ENCODE assay signal across 10 cellular contexts in genomic region chr11:90135016-90135415, GRCh38. TPM values are rescaled to one million over a fixed set of nuclear protein-coding genes. Genes with fewer than 3 reads are reported as not detected.
DNase-seq lines count a peak whose midpoint lies in the region; ATAC-seq, FAIRE-seq and TF ChIP-seq lines count a peak whose summit lies in the region.
"Had no signal": no experiment of that assay in that cellular context is flagged by ENCODE, and none has a peak within 500 bp of the region (broad histone marks: within the 10 kb centered on the region; RNA-seq: fewer than 3 reads in every experiment).

No MANE protein-coding gene starts in this region.

- H3K4me1 ChIP-seq in CD8-positive, alpha-beta T cell (ENCODE audit: insufficient read depth, low read length): no peaks in the 10 kb centered on the region

- FAIRE-seq in urothelium cell line (lab: Jason Lieb, UNC): no peak
- FAIRE-seq: GM18507 had no signal

- in situ Hi-C loops in KBM-7 (cut with MboI; ENCODE audit: low pct_unique_long_range_greater_than_20kb, low sequenced_read_pairs): no loop called here

- H3K36me3 Mint-ChIP-seq in CD8-positive, alpha-beta T cell: no peaks in the 10 kb centered on the region
- peaks cover 3% of the 10 kb centered on the region for H3K36me3 Mint-ChIP-seq in osteocyte (ENCODE audit: unreplicated experiment)

- H3K27ac ChIP-seq in CD8-positive, alpha-beta T cell (ENCODE audit: low read depth, low read length): no peak overlapping the region

- H3K27ac Mint-ChIP-seq in CD8-positive, alpha-beta T cell: no peak overlapping the region
- H3K27ac Mint-ChIP-seq in osteocyte (ENCODE audit: unreplicated experiment): peak overlapping the region; percentile 62

- no peaks in the 10 kb centered on the region for H3K36me3 ChIP-seq in CD8-positive, alpha-beta T cell (ENCODE audit: insufficient read depth, low read length)

- no peak overlapping the region for H3K4me3 ChIP-seq in CD8-positive, alpha-beta T cell (ENCODE audit: low read depth, low read length)
- peak overlapping the region; percentile 44 for H3K4me3 ChIP-seq in epithelial cell of esophagus (ENCODE audit: low read length)

- peaks cover 12% of the 10 kb centered on the region for H3K4me1 Mint-ChIP-seq in CD8-positive, alpha-beta T cell (ENCODE audit: low read depth)
- H3K4me1 Mint-ChIP-seq in osteocyte (ENCODE audit: unreplicated experiment): peaks cover 23% of the 10 kb centered on the region

- peaks cover 10% of the 10 kb centered on the region for H3K27me3 ChIP-seq in CD8-positive, alpha-beta T cell (ENCODE audit: insufficient read depth, low read length)

- no peak for TF ChIP-seq CTCF in CD8-positive, alpha-beta T cell (IDR thresholded peaks at IDR 0.05)
- TF ChIP-seq CTCF in epithelial cell of esophagus (IDR thresholded peaks at IDR 0.05; ENCODE audit: insufficient read depth, low read depth, low read length, missing control alignments) (no peak), osteocyte (IDR thresholded peaks at IDR 0.05) (no peak)

- no peak for DNase-seq in CD8-positive, alpha-beta T cell
- DNase-seq in KBM-7 (peak; percentile 1), epithelial cell of esophagus (ENCODE audit: low read depth) (no peak), osteocyte (ENCODE audit: extremely low spot score, unreplicated experiment) (no peak), urothelium cell line (ENCODE audit: low spot score) (no peak), DMS153 (lab: John Stamatoyannopoulos, UW) (no peak), LoVo (ENCODE audit: low spot score) (no peak)
- DNase-seq: activated CD4-positive, alpha-beta T cell treated with anti-CD3 and anti-CD28 coated beads, Interleukin-2, amount 50 U/mL, for 48 hours had no signal

- no peak for ATAC-seq in CD8-positive, alpha-beta T cell
- ATAC-seq in HG03442 (IDR thresholded peaks at IDR 0.05; ENCODE audit: unreplicated experiment): no peak

- peaks cover 51% of the 10 kb centered on the region for H3K27me3 Mint-ChIP-seq in CD8-positive, alpha-beta T cell (ENCODE audit: low read depth)
- H3K27me3 Mint-ChIP-seq in osteocyte (ENCODE audit: unreplicated experiment): peaks cover 5% of the 10 kb centered on the region

- H3K9me3 ChIP-seq in CD8-positive, alpha-beta T cell (ENCODE audit: low read length): no peaks in the 10 kb centered on the region

- H3K9me3 Mint-ChIP-seq in CD8-positive, alpha-beta T cell: no peaks in the 10 kb centered on the region
- no peaks in the 10 kb centered on the region for H3K9me3 Mint-ChIP-seq in osteocyte (ENCODE audit: unreplicated experiment)

- peak overlapping the region; percentile 35 for H3K4me3 Mint-ChIP-seq in CD8-positive, alpha-beta T cell
- H3K4me3 Mint-ChIP-seq in osteocyte (ENCODE audit: unreplicated experiment): peak overlapping the region; percentile 81

- CTCF ChIA-PET in CD8-positive, alpha-beta T cell (lab: Charles Lee): no interaction called here

- intact Hi-C loops in CD8-positive, alpha-beta T cell (cut with DNase I, micrococcal nuclease): no loop called here

- POLR2A ChIA-PET in CD8-positive, alpha-beta T cell (lab: Charles Lee): no interaction called here

RNA-seq across cellular contexts. Expression of gene NAALAD2, which starts 0.6 kb away (rescaled TPM):
- total RNA-seq in CD8-positive, alpha-beta T cell: not detected
- total RNA-seq in osteocyte: 3.9 and 5.5 TPM in 2 replicates

RNA-seq across cellular contexts. Expression of gene UBTFL1, which starts 49.3 kb away (rescaled TPM):
- total RNA-seq in CD8-positive, alpha-beta T cell: not detected
- total RNA-seq in osteocyte: not detected in 2 replicates
